Comparison of ENCODE assay signal across 13 cellular contexts in genomic region chr22:43861529-43861928, GRCh38. TPM values are rescaled to one million over a fixed set of nuclear protein-coding genes. Genes with fewer than 3 reads are reported as not detected.
DNase-seq lines count a peak whose midpoint lies in the region; ATAC-seq, FAIRE-seq and TF ChIP-seq lines count a peak whose summit lies in the region.
"Had no signal": no experiment of that assay in that cellular context is flagged by ENCODE, and none has a peak within 500 bp of the region (broad histone marks: within the 10 kb centered on the region; RNA-seq: fewer than 3 reads in every experiment).

No MANE protein-coding gene starts in this region.

- H3K27me3 Mint-ChIP-seq in natural killer cell (ENCODE audit: low read depth in 2 of 2) (peaks cover 50 to 56% of the 10 kb centered on the region in 2 donors), type B pancreatic cell (peaks cover 43% of the 10 kb centered on the region)
- peaks cover 36 to 57% of the 10 kb centered on the region in 2 donors for H3K27me3 Mint-ChIP-seq in natural killer cell treated with Interleukin-12 subunit alpha and Interleukin-12 subunit beta and Interleukin-15 and Interleukin-18, amount 100 ng/mL, for 72 hours

- TF ChIP-seq RAD21 in HepG2 (CRISPR knock-in tag; IDR thresholded peaks at IDR 0.05), result no peak

- H4K20me1 ChIP-seq in HepG2 (ENCODE audit: insufficient read depth, low read length), result 0 out of 2 replicates have a peak, but pooled peaks cover 2% of the 10 kb centered on the region

- DNase-seq in natural killer cell (no peak), astrocyte of the hippocampus (ENCODE audit: low read depth, low spot score) (peak; percentile 40), HepG2 (ENCODE audit: low spot score) (no peak), type B pancreatic cell (ENCODE audit: extremely low spot score, unreplicated experiment) (no peak), erythroblast (lab: John Stamatoyannopoulos, UW) (no peak), NCI-H226 (no peak)
- DNase-seq in natural killer cell treated with Interleukin-12 subunit alpha and Interleukin-12 subunit beta and Interleukin-15 and Interleukin-18, amount 100 ng/mL, for 72 hours (ENCODE audit: low spot score), result no peak
- DNase-seq: islet precursor cell, NCI-H1694 had no signal

- no peaks in the 10 kb centered on the region for H3K9me3 ChIP-seq in HepG2 (ENCODE audit: low read length)

- H3K4me2 ChIP-seq in HepG2 (ENCODE audit: low read depth, low read length), result no peak overlapping the region

- TF ChIP-seq CTCF in natural killer cell (IDR thresholded peaks at IDR 0.05), result no peak
- no peak for TF ChIP-seq CTCF in HepG2 (CRISPR knock-in tag; IDR thresholded peaks at IDR 0.05)
- TF ChIP-seq CTCF in type B pancreatic cell (conservative IDR thresholded peaks at IDR 0.05), result no peak

- H3K79me2 ChIP-seq in HepG2 (ENCODE audit: insufficient read depth, low read length), result no peaks in the 10 kb centered on the region

- H2AFZ ChIP-seq in HepG2 (ENCODE audit: low read length), result no peak overlapping the region

- H3K27me3 ChIP-seq in HepG2 (ENCODE audit: control insufficient read depth in 1 of 2, insufficient read depth in 2 of 2, low read length in 2 of 2), result peaks cover 0 to 32% of the 10 kb centered on the region in 2 experiments; a peak in 4 of 5 replicates

- WGBS in HepG2 (ENCODE audit: low lambda C conversion rate), result 8% methylated on average over 5 of the region's 9 CpGs

- FAIRE-seq in HepG2 (lab: Jason Lieb, UNC), result no peak
- FAIRE-seq: GM18507 had no signal

- H3K27ac Mint-ChIP-seq in natural killer cell (no peak overlapping the region), type B pancreatic cell (peak overlapping the region; percentile 82)
- no peak overlapping the region for H3K27ac Mint-ChIP-seq in natural killer cell treated with Interleukin-12 subunit alpha and Interleukin-12 subunit beta and Interleukin-15 and Interleukin-18, amount 100 ng/mL, for 72 hours
- H3K27ac Mint-ChIP-seq: stimulated activated effector memory CD8-positive, alpha-beta T cell treated with anti-CD3 and anti-CD28 coated beads, Interleukin-12 subunit alpha, Interleukin-12 subunit beta, amount 100 ng/mL, for 72 hours had no signal

- intact Hi-C loops in natural killer cell (cut with micrococcal nuclease), result no loop called here
- intact Hi-C loops in HepG2 (cut with micrococcal nuclease; ENCODE audit: unreplicated experiment), result no loop called here

- H3K4me3 ChIP-seq in HepG2 (replicated peaks in 1 of 3; ENCODE audit: insufficient read depth in 1 of 3, low read depth in 2 of 3, low read length in 3 of 3), result no peak overlapping the region

- H3K4me3 Mint-ChIP-seq in natural killer cell (peak overlapping the region; percentile 49), type B pancreatic cell (peak overlapping the region; percentile 84)
- H3K4me3 Mint-ChIP-seq in natural killer cell treated with Interleukin-12 subunit alpha and Interleukin-12 subunit beta and Interleukin-15 and Interleukin-18, amount 100 ng/mL, for 72 hours, result no peak overlapping the region
- H3K4me3 Mint-ChIP-seq: stimulated activated effector memory CD8-positive, alpha-beta T cell treated with anti-CD3 and anti-CD28 coated beads, Interleukin-12 subunit alpha, Interleukin-12 subunit beta, amount 100 ng/mL, for 72 hours had no signal

- H3K36me3 ChIP-seq in HepG2 (replicated peaks in 1 of 2; ENCODE audit: control insufficient read depth in 1 of 2, insufficient read depth in 2 of 2, low read length in 2 of 2), result no peaks in the 10 kb centered on the region

- no peaks in the 10 kb centered on the region for H3K4me1 Mint-ChIP-seq in natural killer cell
- H3K4me1 Mint-ChIP-seq in natural killer cell treated with Interleukin-12 subunit alpha and Interleukin-12 subunit beta and Interleukin-15 and Interleukin-18, amount 100 ng/mL, for 72 hours (ENCODE audit: low read depth in 2 of 2), result no peaks in the 10 kb centered on the region
- H3K4me1 Mint-ChIP-seq in type B pancreatic cell (ENCODE audit: unreplicated experiment), result peaks cover 5% of the 10 kb centered on the region
- H3K4me1 Mint-ChIP-seq: stimulated activated effector memory CD8-positive, alpha-beta T cell treated with anti-CD3 and anti-CD28 coated beads, Interleukin-12 subunit alpha, Interleukin-12 subunit beta, amount 100 ng/mL, for 72 hours had no signal

- POLR2A ChIA-PET in HepG2 (lab: Yijun Ruan, JAX), result no interaction called here

- ATAC-seq in natural killer cell (no peak), HepG2 (no peak), GM21360 (IDR thresholded peaks at IDR 0.05; ENCODE audit: unreplicated experiment) (no peak)
- ATAC-seq in natural killer cell treated with Interleukin-12 subunit alpha and Interleukin-12 subunit beta and Interleukin-15 and Interleukin-18, amount 100 ng/mL, for 72 hours, result no peak
- ATAC-seq: stimulated activated effector memory CD8-positive, alpha-beta T cell treated with anti-CD3 and anti-CD28 coated beads, Interleukin-12 subunit alpha, Interleukin-12 subunit beta, amount 100 ng/mL, for 72 hours had no signal

- TF ChIP-seq EP300 in HepG2 (IDR thresholded peaks at IDR 0.05; ENCODE audit: low read depth in 2 of 2, low read length in 2 of 2), result no peak
- TF ChIP-seq EP300 in HepG2 (CRISPR knock-in tag; IDR thresholded peaks at IDR 0.05; ENCODE audit: borderline replicate concordance), result no peak

- no peak overlapping the region for H3K27ac ChIP-seq in HepG2 (ENCODE audit: extremely low read length, insufficient read depth, low read length)

- no peak overlapping the region for H3K9ac ChIP-seq in HepG2 (ENCODE audit: insufficient read depth, low read depth, low read length)

- CTCF ChIA-PET in HepG2 (lab: Yijun Ruan, JAX; ENCODE audit: low intra/inter-chr PET ratio, low total read pairs), result no interaction called here

- TF ChIP-seq POLR2A in HepG2 (IDR thresholded peaks at IDR 0.05; ENCODE audit: insufficient read depth in 1 of 2, low read depth in 2 of 2, low read length in 2 of 2) (no peak), erythroblast (IDR thresholded peaks at IDR 0.05; ENCODE audit: low read length) (no peak)

- in situ Hi-C loops in HepG2 (cut with HindIII; ENCODE audit: extremely low pct_ligation_motif_present, low pct_unique_long_range_greater_than_20kb), result no loop called here

- no peaks in the 10 kb centered on the region for H3K9me3 Mint-ChIP-seq in natural killer cell
- H3K9me3 Mint-ChIP-seq in natural killer cell treated with Interleukin-12 subunit alpha and Interleukin-12 subunit beta and Interleukin-15 and Interleukin-18, amount 100 ng/mL, for 72 hours, result peaks cover 4% of the 10 kb centered on the region
- peaks cover 5% of the 10 kb centered on the region for H3K9me3 Mint-ChIP-seq in type B pancreatic cell

- no TSS peak for BruUV-seq in HepG2 (replicated peaks; lab: Mats Ljungman, UMichigan)

- H3K4me1 ChIP-seq in HepG2 (ENCODE audit: insufficient read depth, low read length), result no peaks in the 10 kb centered on the region

- H3K36me3 Mint-ChIP-seq in natural killer cell (no peaks in the 10 kb centered on the region), type B pancreatic cell (no peaks in the 10 kb centered on the region)
- H3K36me3 Mint-ChIP-seq in natural killer cell treated with Interleukin-12 subunit alpha and Interleukin-12 subunit beta and Interleukin-15 and Interleukin-18, amount 100 ng/mL, for 72 hours, result peaks cover 7% of the 10 kb centered on the region
- H3K36me3 Mint-ChIP-seq: stimulated activated effector memory CD8-positive, alpha-beta T cell treated with anti-CD3 and anti-CD28 coated beads, Interleukin-12 subunit alpha, Interleukin-12 subunit beta, amount 100 ng/mL, for 72 hours had no signal

RNA-seq across cellular contexts. Expression of gene SULT4A1, which starts 0.8 kb away (rescaled TPM):
- total RNA-seq in natural killer cell (not detected), HepG2 (2016; rRNA removed; fragmentation: Illumina TruSeq; extraction: Trizol) (not detected in 2 replicates), type B pancreatic cell (ENCODE audit: low replicate concordance) (7.5 and 10.8 TPM in 2 replicates)
- total RNA-seq in natural killer cell treated with Interleukin-12 subunit alpha and Interleukin-12 subunit beta and Interleukin-15 and Interleukin-18, amount 100 ng/mL, for 72 hours, result not detected
- total RNA-seq in HepG2 (2016; cell fraction: cytosol; rRNA removed; fragmentation: Illumina TruSeq; extraction: Trizol; ENCODE audit: low read depth), result not detected in 2 replicates
- total RNA-seq in HepG2 (2016; cell fraction: insoluble cytoplasmic fraction; rRNA removed; fragmentation: Illumina TruSeq; extraction: Trizol), result not detected in 2 replicates
- total RNA-seq in HepG2 (2016; cell fraction: membrane; rRNA removed; fragmentation: Illumina TruSeq; extraction: Trizol), result not detected in 2 replicates
- total RNA-seq in HepG2 (2016; cell fraction: nucleus; rRNA removed; fragmentation: Illumina TruSeq; extraction: Trizol), result not detected in 2 replicates
- polyA plus RNA-seq in HepG2 (2011; rRNA removed), result not detected in 2 replicates
- polyA plus RNA-seq in HepG2 (2011; cell fraction: cytosol; rRNA removed), result not detected in 2 replicates
- polyA plus RNA-seq in HepG2 (2011; cell fraction: nucleus; rRNA removed), result not detected in 2 replicates
- not detected in 2 replicates for polyA plus RNA-seq in HepG2 (2012)
- polyA plus RNA-seq in HepG2 (2016; cell fraction: cytosol; fragmentation: Illumina TruSeq; extraction: Trizol; ENCODE audit: low read depth), result not detected in 2 replicates
- not detected in 2 replicates for polyA plus RNA-seq in HepG2 (2016; cell fraction: insoluble cytoplasmic fraction; fragmentation: Illumina TruSeq; extraction: Trizol; ENCODE audit: low read depth)
- polyA plus RNA-seq in HepG2 (2016; cell fraction: membrane; fragmentation: Illumina TruSeq; extraction: Trizol; ENCODE audit: low read depth), result not detected in 2 replicates
- polyA plus RNA-seq in HepG2 (2016; cell fraction: nucleus; fragmentation: Illumina TruSeq; extraction: Trizol; ENCODE audit: insufficient read depth, low read depth), result not detected in 2 replicates
- not detected in 2 replicates for polyA minus RNA-seq in HepG2 (2011; rRNA and poly(A)+ RNA removed; ENCODE audit: low replicate concordance)
- polyA minus RNA-seq in HepG2 (2011; cell fraction: cytosol; rRNA and poly(A)+ RNA removed), result not detected in 2 replicates
- not detected in 2 replicates for polyA minus RNA-seq in HepG2 (2011; cell fraction: nucleus; rRNA and poly(A)+ RNA removed)

RNA-seq across cellular contexts. Expression of gene PNPLA5, which starts 30.3 kb away (rescaled TPM):
- total RNA-seq in natural killer cell (not detected), HepG2 (2016; rRNA removed; fragmentation: Illumina TruSeq; extraction: Trizol) (not detected in 2 replicates), type B pancreatic cell (ENCODE audit: low replicate concordance) (not detected in 2 replicates)
- not detected for total RNA-seq in natural killer cell treated with Interleukin-12 subunit alpha and Interleukin-12 subunit beta and Interleukin-15 and Interleukin-18, amount 100 ng/mL, for 72 hours
- not detected in 2 replicates for total RNA-seq in HepG2 (2016; cell fraction: cytosol; rRNA removed; fragmentation: Illumina TruSeq; extraction: Trizol; ENCODE audit: low read depth)
- not detected in 2 replicates for total RNA-seq in HepG2 (2016; cell fraction: insoluble cytoplasmic fraction; rRNA removed; fragmentation: Illumina TruSeq; extraction: Trizol)
- not detected in 2 replicates for total RNA-seq in HepG2 (2016; cell fraction: membrane; rRNA removed; fragmentation: Illumina TruSeq; extraction: Trizol)
- not detected in 2 replicates for total RNA-seq in HepG2 (2016; cell fraction: nucleus; rRNA removed; fragmentation: Illumina TruSeq; extraction: Trizol)
- polyA plus RNA-seq in HepG2 (2011; rRNA removed), result not detected in 2 replicates
- polyA plus RNA-seq in HepG2 (2011; cell fraction: cytosol; rRNA removed), result not detected in 2 replicates
- not detected in 2 replicates for polyA plus RNA-seq in HepG2 (2011; cell fraction: nucleus; rRNA removed)
- not detected in 2 replicates for polyA plus RNA-seq in HepG2 (2012)
- polyA plus RNA-seq in HepG2 (2016; cell fraction: cytosol; fragmentation: Illumina TruSeq; extraction: Trizol; ENCODE audit: low read depth), result not detected in 2 replicates
- not detected in 2 replicates for polyA plus RNA-seq in HepG2 (2016; cell fraction: insoluble cytoplasmic fraction; fragmentation: Illumina TruSeq; extraction: Trizol; ENCODE audit: low read depth)
- polyA plus RNA-seq in HepG2 (2016; cell fraction: membrane; fragmentation: Illumina TruSeq; extraction: Trizol; ENCODE audit: low read depth), result not detected in 2 replicates
- polyA plus RNA-seq in HepG2 (2016; cell fraction: nucleus; fragmentation: Illumina TruSeq; extraction: Trizol; ENCODE audit: insufficient read depth, low read depth), result not detected in 2 replicates
- polyA minus RNA-seq in HepG2 (2011; rRNA and poly(A)+ RNA removed; ENCODE audit: low replicate concordance), result not detected in 2 replicates
- not detected in 2 replicates for polyA minus RNA-seq in HepG2 (2011; cell fraction: cytosol; rRNA and poly(A)+ RNA removed)
- not detected in 2 replicates for polyA minus RNA-seq in HepG2 (2011; cell fraction: nucleus; rRNA and poly(A)+ RNA removed)
- total RNA-seq: skeletal muscle tissue had no signal

RNA-seq across cellular contexts. Expression of gene EFCAB6, which starts 49.4 kb away (rescaled TPM):
- total RNA-seq in natural killer cell (under 1 TPM; 0.23 to 0.35 (median 0.26) TPM), HepG2 (2016; rRNA removed; fragmentation: Illumina TruSeq; extraction: Trizol) (not detected in 2 replicates), type B pancreatic cell (ENCODE audit: low replicate concordance) (4.2 and 5.3 TPM in 2 replicates)
- 1 to 10 TPM in 1 of 2 donors, under 1 TPM in 1; 0.12 to 1.3 TPM for total RNA-seq in natural killer cell treated with Interleukin-12 subunit alpha and Interleukin-12 subunit beta and Interleukin-15 and Interleukin-18, amount 100 ng/mL, for 72 hours
- not detected in 2 replicates for total RNA-seq in HepG2 (2016; cell fraction: cytosol; rRNA removed; fragmentation: Illumina TruSeq; extraction: Trizol; ENCODE audit: low read depth)
- not detected in 2 replicates for total RNA-seq in HepG2 (2016; cell fraction: insoluble cytoplasmic fraction; rRNA removed; fragmentation: Illumina TruSeq; extraction: Trizol)
- total RNA-seq in HepG2 (2016; cell fraction: membrane; rRNA removed; fragmentation: Illumina TruSeq; extraction: Trizol), result not detected in 2 replicates
- not detected in 2 replicates for total RNA-seq in HepG2 (2016; cell fraction: nucleus; rRNA removed; fragmentation: Illumina TruSeq; extraction: Trizol)
- polyA plus RNA-seq in HepG2 (2011; rRNA removed), result not detected in 2 replicates
- not detected in 2 replicates for polyA plus RNA-seq in HepG2 (2011; cell fraction: cytosol; rRNA removed)
- polyA plus RNA-seq in HepG2 (2011; cell fraction: nucleus; rRNA removed), result not detected in 2 replicates
- not detected in 2 replicates for polyA plus RNA-seq in HepG2 (2012)
- polyA plus RNA-seq in HepG2 (2016; cell fraction: cytosol; fragmentation: Illumina TruSeq; extraction: Trizol; ENCODE audit: low read depth), result not detected in 2 replicates
- not detected in 2 replicates for polyA plus RNA-seq in HepG2 (2016; cell fraction: insoluble cytoplasmic fraction; fragmentation: Illumina TruSeq; extraction: Trizol; ENCODE audit: low read depth)
- not detected in 2 replicates for polyA plus RNA-seq in HepG2 (2016; cell fraction: membrane; fragmentation: Illumina TruSeq; extraction: Trizol; ENCODE audit: low read depth)
- not detected in 2 replicates for polyA plus RNA-seq in HepG2 (2016; cell fraction: nucleus; fragmentation: Illumina TruSeq; extraction: Trizol; ENCODE audit: insufficient read depth, low read depth)
- not detected in 2 replicates for polyA minus RNA-seq in HepG2 (2011; rRNA and poly(A)+ RNA removed; ENCODE audit: low replicate concordance)
- not detected in 2 replicates for polyA minus RNA-seq in HepG2 (2011; cell fraction: cytosol; rRNA and poly(A)+ RNA removed)
- not detected in 2 replicates for polyA minus RNA-seq in HepG2 (2011; cell fraction: nucleus; rRNA and poly(A)+ RNA removed)
